In the genomic region with DNA sequence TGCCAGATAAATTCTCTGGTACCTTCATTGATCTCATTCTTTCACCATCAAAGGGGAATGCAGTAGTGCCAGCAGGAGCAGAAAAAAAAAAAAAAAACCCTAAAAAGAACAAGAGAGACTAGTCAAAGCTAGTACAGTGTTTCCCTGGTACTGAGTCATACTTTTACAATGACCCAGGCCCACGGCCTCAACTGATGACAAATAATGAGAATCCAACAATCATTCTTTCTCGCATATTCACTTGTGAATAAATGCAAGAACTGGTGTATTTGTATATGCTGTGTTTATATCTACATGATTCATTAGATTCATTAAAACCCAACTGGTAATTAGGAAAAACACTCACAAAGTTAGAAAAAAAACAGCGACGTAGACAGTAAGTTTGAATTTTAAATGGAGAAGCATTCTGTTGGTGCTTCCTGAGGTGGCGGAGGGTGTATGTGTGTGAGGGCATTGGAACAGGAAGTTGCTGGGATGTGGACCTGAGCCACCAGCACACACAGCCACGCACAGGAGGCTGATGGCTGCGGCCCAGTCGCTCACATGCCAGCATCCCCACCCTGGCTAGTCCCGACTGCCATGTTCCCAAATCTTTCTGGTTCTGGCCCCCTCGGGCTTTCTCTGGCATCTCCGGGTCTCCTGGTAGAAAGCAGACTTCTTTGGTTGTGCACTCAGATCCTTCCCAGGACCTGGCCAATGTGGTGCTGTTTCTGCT, we compare ENCODE assay signal across 8 cellular contexts.
DNase-seq lines count a peak whose midpoint lies in the region; ATAC-seq and TF ChIP-seq lines count a peak whose summit lies in the region.

No MANE protein-coding gene starts in this region.

- peak; percentile 37; the same call in 2 of the 3 replicates for ATAC-seq in DND-41 (ENCODE audit: insufficient read depth, low read depth)
- peak; percentile 50 for ATAC-seq in GM21447 (IDR thresholded peaks at IDR 0.05; ENCODE audit: unreplicated experiment)
- no peak for ATAC-seq in gastrocnemius medialis

- no peak overlapping the region for H3K4me3 ChIP-seq in DND-41 (ENCODE audit: low read depth in 1 of 2, low read length in 2 of 2)
- no peak overlapping the region for H3K4me3 ChIP-seq in gastrocnemius medialis

- intact Hi-C loops in gastrocnemius medialis (cut with DNase I; ENCODE audit: low total_unique reads), result no loop called here

- no peaks in the 10 kb centered on the region for H3K27me3 Mint-ChIP-seq in IgD-negative memory B cell
- H3K27me3 Mint-ChIP-seq in activated naive CD8-positive, alpha-beta T cell, result no peaks in the 10 kb centered on the region
- H3K27me3 Mint-ChIP-seq in nephron (ENCODE audit: low read depth), result peaks cover 15% of the 10 kb centered on the region

- H3K9me3 ChIP-seq in DND-41 (ENCODE audit: insufficient read depth, low read length, severe bottlenecking) (no peaks in the 10 kb centered on the region), gastrocnemius medialis (no peaks in the 10 kb centered on the region)

- TF ChIP-seq POLR2A in gastrocnemius medialis (IDR thresholded peaks at IDR 0.05), result no peak

- DNase-seq in DND-41, result peak; percentile 22
- no peak for DNase-seq in gastrocnemius medialis
- DNase-seq in DMS79 (lab: John Stamatoyannopoulos, UW), result no peak
- DNase-seq in DMS 273 treated with DMSO at 0.1 percent for 48 hours (lab: John Stamatoyannopoulos, UW), result no peak

- H3K27me3 ChIP-seq in DND-41 (ENCODE audit: insufficient read depth, low read length, poor library complexity), result no peaks in the 10 kb centered on the region
- H3K27me3 ChIP-seq in gastrocnemius medialis, result no peaks in the 10 kb centered on the region

- H3K36me3 ChIP-seq in DND-41 (ENCODE audit: insufficient read depth, low read length), result no peaks in the 10 kb centered on the region
- H3K36me3 ChIP-seq in gastrocnemius medialis, result no peaks in the 10 kb centered on the region

- H2AFZ ChIP-seq in DND-41 (ENCODE audit: low read depth, low read length), result peak overlapping the region; percentile 9; the same call in 1 of the 2 replicates

- H4K20me1 ChIP-seq in DND-41 (ENCODE audit: insufficient read depth, low read length), result no peaks in the 10 kb centered on the region

- no peaks in the 10 kb centered on the region for H3K79me2 ChIP-seq in DND-41 (ENCODE audit: insufficient read depth, low read length)

- H3K4me1 Mint-ChIP-seq in IgD-negative memory B cell (peaks cover 31 to 39% (median 33%) of the 10 kb centered on the region in 3 donors), nephron (peaks cover 74% of the 10 kb centered on the region)
- H3K4me1 Mint-ChIP-seq in activated naive CD8-positive, alpha-beta T cell (ENCODE audit: low read depth), result peaks cover 48% of the 10 kb centered on the region

- H3K36me3 Mint-ChIP-seq in IgD-negative memory B cell, result peaks cover 4% of the 10 kb centered on the region
- H3K36me3 Mint-ChIP-seq in activated naive CD8-positive, alpha-beta T cell, result no peaks in the 10 kb centered on the region
- no peaks in the 10 kb centered on the region for H3K36me3 Mint-ChIP-seq in nephron (ENCODE audit: low read depth)

- H3K4me3 Mint-ChIP-seq in IgD-negative memory B cell (peak overlapping the region in 2 of 4 donors; percentile 68 to 76), nephron (no peak overlapping the region)
- H3K4me3 Mint-ChIP-seq in activated naive CD8-positive, alpha-beta T cell, result peak overlapping the region; percentile 79

- in situ Hi-C loops in gastrocnemius medialis (cut with MboI; ENCODE audit: low sequenced_read_pairs in 4 of 4), result loop anchor here in 3 of 4 donors (25.0 kb wide), 5 partner anchors 106 to 356 kb away; a partner anchor contains a TSS

- H3K9ac ChIP-seq in DND-41 (ENCODE audit: low read depth, low read length), result no peak overlapping the region

- no peak for TF ChIP-seq CTCF in DND-41 (IDR thresholded peaks at IDR 0.05; ENCODE audit: borderline replicate concordance, extremely low read depth, low read length, poor library complexity, severe bottlenecking)
- TF ChIP-seq CTCF in nephron (IDR thresholded peaks at IDR 0.05; ENCODE audit: unreplicated experiment in 3 of 3), result no peak
- no peak for TF ChIP-seq CTCF in gastrocnemius medialis (IDR thresholded peaks at IDR 0.05 in 4 of 5, conservative IDR thresholded peaks at IDR 0.05 in 1 of 5)

- no peaks in the 10 kb centered on the region for H3K9me3 Mint-ChIP-seq in IgD-negative memory B cell
- no peaks in the 10 kb centered on the region for H3K9me3 Mint-ChIP-seq in activated naive CD8-positive, alpha-beta T cell (ENCODE audit: low read depth)
- H3K9me3 Mint-ChIP-seq in nephron, result no peaks in the 10 kb centered on the region

- peak overlapping the region in 2 of 3 donors; percentile 8 to 54 for H3K27ac Mint-ChIP-seq in IgD-negative memory B cell
- H3K27ac Mint-ChIP-seq in activated naive CD8-positive, alpha-beta T cell, result peak overlapping the region; percentile 97
- H3K27ac Mint-ChIP-seq in nephron, result peak overlapping the region in 2 of 3 experiments; percentile 42 to 88

- H3K4me2 ChIP-seq in DND-41 (ENCODE audit: insufficient read depth, low read length), result no peak overlapping the region

- H3K4me1 ChIP-seq in DND-41 (ENCODE audit: insufficient read depth, low read length), result peaks cover 43% of the 10 kb centered on the region
- peaks cover 21 to 31% of the 10 kb centered on the region in 2 donors for H3K4me1 ChIP-seq in gastrocnemius medialis

- H3K27ac ChIP-seq in DND-41 (ENCODE audit: low read length) (peak overlapping the region; percentile 58), gastrocnemius medialis (no peak overlapping the region)

Comparison
In these comparisons a context has a peak if more than half of its experiments do, and no peak if none do; other contexts are left out.
1. ATAC-seq: peak in DND-41 (single experiment) and GM21447 (single experiment); none in gastrocnemius medialis (0 of 2).
2. H3K27ac Mint-ChIP-seq: peak in every context shown above with its lines; median percentile 97 in activated naive CD8-positive, alpha-beta T cell; 65 in nephron; 31 in IgD-negative memory B cell.